19 cellular contexts compared by ENCODE assay signal in the genomic region with DNA sequence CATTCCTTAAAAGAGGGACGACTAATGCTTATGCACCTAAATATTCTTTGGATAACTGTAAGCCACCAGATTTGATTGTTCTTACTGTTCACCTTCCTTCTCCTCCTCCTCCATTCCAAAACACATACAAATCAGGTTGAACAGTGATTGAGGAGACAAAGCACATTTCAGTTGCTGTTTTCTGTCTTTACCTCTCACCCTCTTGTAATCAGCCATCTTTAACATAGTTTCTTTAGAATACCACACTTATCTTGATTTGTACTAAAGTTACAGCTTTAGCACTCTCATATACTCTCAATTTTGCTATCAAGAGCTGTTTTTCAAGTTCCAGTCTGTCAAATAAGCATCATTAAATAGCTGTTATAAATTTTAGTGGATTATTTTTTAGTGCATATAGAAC.
"Had no signal": no experiment of that assay in that cellular context is flagged by ENCODE, and none has a peak within 500 bp of the region (broad histone marks: within the 10 kb centered on the region; RNA-seq: fewer than 3 reads in every experiment).

No MANE protein-coding gene starts in this region.

- H3K4me3 ChIP-seq: mucosa of descending colon, ovary, right atrium auricular region, sigmoid colon, skin epidermis, stomach, thoracic aorta, transverse colon had no signal

- H3K4me1 ChIP-seq: right atrium auricular region had no signal

- H3K9me3 ChIP-seq: mucosa of descending colon, ovary, right atrium auricular region, sigmoid colon, stomach, thoracic aorta, transverse colon had no signal

- ATAC-seq: left lobe of liver, mucosa of descending colon had no signal

- H3K27me3 Mint-ChIP-seq: naive thymus-derived CD8-positive, alpha-beta T cell had no signal

- H3K36me3 ChIP-seq: ovary, right atrium auricular region, sigmoid colon, thoracic aorta, transverse colon had no signal

- H3K27ac ChIP-seq: ovary, right atrium auricular region, skin epidermis, stomach, thoracic aorta, transverse colon had no signal

- DNase-seq: cortex of kidney; dorsolateral prefrontal cortex; effector CD8-positive, alpha-beta T cell; foreskin melanocyte; head of caudate nucleus; islet precursor cell; mammary epithelial cell; mucosa of descending colon; ovary; sigmoid colon; stimulated activated CD4-positive, alpha-beta T cell treated with anti-CD3 and anti-CD28 coated beads, Interleukin-12 subunit alpha, Interleukin-12 subunit beta, amount 100 ng/mL, for 4 hours; stomach; substantia nigra; transverse colon had no signal

- H3K27me3 ChIP-seq: dorsolateral prefrontal cortex, ovary, right atrium auricular region, sigmoid colon, stomach, transverse colon had no signal
